In genomic region chr21:45094412-45094811, GRCh38 we compare ENCODE assay signal across 3 cellular contexts.
TF ChIP-seq lines count a peak whose summit lies in the region.

No MANE protein-coding gene starts in this region.

TF ChIP-seq in SK-N-SH, 30 proteins besides CTCF, POLR2A, EP300 and RAD21:
- TF ChIP-seq RFX5 (IDR thresholded peaks at IDR 0.05; ENCODE audit: low read length) (no peak), MXI1 (IDR thresholded peaks at IDR 0.05; ENCODE audit: low read depth, low read length) (peak; percentile 69; the same call in 1 of the 2 replicates)
TF ChIP-seq in SK-N-SH: peak in this region for 1.

TF ChIP-seq in SK-N-SH treated with all-trans-retinoic acid at 6 μM for 48 hours, 23 proteins besides CTCF, POLR2A, EP300 and RAD21:
- TF ChIP-seq, protein P1, sequence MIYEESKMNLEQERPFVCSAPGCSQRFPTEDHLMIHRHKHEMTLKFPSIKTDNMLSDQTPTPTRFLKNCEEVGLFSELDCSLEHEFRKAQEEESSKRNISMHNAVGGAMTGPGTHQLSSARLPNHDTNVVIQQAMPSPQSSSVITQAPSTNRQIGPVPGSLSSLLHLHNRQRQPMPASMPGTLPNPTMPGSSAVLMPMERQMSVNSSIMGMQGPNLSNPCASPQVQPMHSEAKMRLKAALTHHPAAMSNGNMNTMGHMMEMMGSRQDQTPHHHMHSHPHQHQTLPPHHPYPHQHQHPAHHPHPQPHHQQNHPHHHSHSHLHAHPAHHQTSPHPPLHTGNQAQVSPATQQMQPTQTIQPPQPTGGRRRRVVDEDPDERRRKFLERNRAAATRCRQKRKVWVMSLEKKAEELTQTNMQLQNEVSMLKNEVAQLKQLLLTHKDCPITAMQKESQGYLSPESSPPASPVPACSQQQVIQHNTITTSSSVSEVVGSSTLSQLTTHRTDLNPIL (CRISPR knock-in tag; IDR thresholded peaks at IDR 0.05; ENCODE audit: low read depth) = no peak
- TF ChIP-seq ZFP3 (CRISPR knock-in tag; IDR thresholded peaks at IDR 0.05) = no peak
- TF ChIP-seq ARNTL (CRISPR knock-in tag; IDR thresholded peaks at IDR 0.05; ENCODE audit: borderline replicate concordance, low read depth) = no peak
- no peak for TF ChIP-seq OSR1 (CRISPR knock-in tag; IDR thresholded peaks at IDR 0.05)
- TF ChIP-seq PPARA (CRISPR knock-in tag; IDR thresholded peaks at IDR 0.05; ENCODE audit: borderline replicate concordance) = no peak
- TF ChIP-seq ZNF8 (CRISPR knock-in tag; IDR thresholded peaks at IDR 0.05) = no peak
- TF ChIP-seq, protein P2, sequence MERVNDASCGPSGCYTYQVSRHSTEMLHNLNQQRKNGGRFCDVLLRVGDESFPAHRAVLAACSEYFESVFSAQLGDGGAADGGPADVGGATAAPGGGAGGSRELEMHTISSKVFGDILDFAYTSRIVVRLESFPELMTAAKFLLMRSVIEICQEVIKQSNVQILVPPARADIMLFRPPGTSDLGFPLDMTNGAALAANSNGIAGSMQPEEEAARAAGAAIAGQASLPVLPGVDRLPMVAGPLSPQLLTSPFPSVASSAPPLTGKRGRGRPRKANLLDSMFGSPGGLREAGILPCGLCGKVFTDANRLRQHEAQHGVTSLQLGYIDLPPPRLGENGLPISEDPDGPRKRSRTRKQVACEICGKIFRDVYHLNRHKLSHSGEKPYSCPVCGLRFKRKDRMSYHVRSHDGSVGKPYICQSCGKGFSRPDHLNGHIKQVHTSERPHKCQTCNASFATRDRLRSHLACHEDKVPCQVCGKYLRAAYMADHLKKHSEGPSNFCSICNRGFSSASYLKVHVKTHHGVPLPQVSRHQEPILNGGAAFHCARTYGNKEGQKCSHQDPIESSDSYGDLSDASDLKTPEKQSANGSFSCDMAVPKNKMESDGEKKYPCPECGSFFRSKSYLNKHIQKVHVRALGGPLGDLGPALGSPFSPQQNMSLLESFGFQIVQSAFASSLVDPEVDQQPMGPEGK (CRISPR knock-in tag; IDR thresholded peaks at IDR 0.05; ENCODE audit: borderline replicate concordance) = no peak
- TF ChIP-seq ZNF70 (CRISPR knock-in tag; IDR thresholded peaks at IDR 0.05) = no peak
- TF ChIP-seq ZNF565 (CRISPR knock-in tag; conservative IDR thresholded peaks at IDR 0.05; ENCODE audit: low read depth) = no peak
- no peak for TF ChIP-seq SNAI2 (CRISPR knock-in tag; IDR thresholded peaks at IDR 0.05)

TF ChIP-seq in H1, 55 proteins besides CTCF, POLR2A, EP300 and RAD21:
- no peak for TF ChIP-seq ASH2L (IDR thresholded peaks at IDR 0.05; ENCODE audit: low read length)
- no peak for TF ChIP-seq ZNF274 (IDR thresholded peaks at IDR 0.05; ENCODE audit: borderline replicate concordance, extremely low read depth, low read length)
- TF ChIP-seq RXRA (IDR thresholded peaks at IDR 0.05; ENCODE audit: insufficient read depth, low read depth, low read length) = no peak
- no peak for TF ChIP-seq SAP30 (IDR thresholded peaks at IDR 0.05; ENCODE audit: insufficient read depth, insufficient replicate concordance, low read length)
